Comparison of ENCODE assay signal across 8 cellular contexts in genomic region chr3:58041182-58041825, GRCh38. TPM values are rescaled to one million over a fixed set of nuclear protein-coding genes. Genes with fewer than 3 reads are reported as not detected.
DNase-seq lines count a peak whose midpoint lies in the region; FAIRE-seq and TF ChIP-seq lines count a peak whose summit lies in the region.
"Had no signal": no experiment of that assay in that cellular context is flagged by ENCODE, and none has a peak within 500 bp of the region (broad histone marks: within the 10 kb centered on the region; RNA-seq: fewer than 3 reads in every experiment).

No MANE protein-coding gene starts in this region.

- TF ChIP-seq POLR2A in stomach (IDR thresholded peaks at IDR 0.05), result no peak

- intact Hi-C loops in stomach (cut with DNase I; ENCODE audit: low total_unique reads), result no loop called here
- intact Hi-C loops in CD14-positive monocyte (cut with micrococcal nuclease), result no loop called here

- no peak overlapping the region for H3K9ac ChIP-seq in H9 (ENCODE audit: extremely low read depth, insufficient read length, low read length)

- no peak overlapping the region for H4K8ac ChIP-seq in H9 (replicated peaks; ENCODE audit: insufficient read length, low read depth, low read length)

- peaks cover 71 to 82% of the 10 kb centered on the region in 2 experiments for H3K4me1 Mint-ChIP-seq in H9
- peaks cover 35% of the 10 kb centered on the region for H3K4me1 Mint-ChIP-seq in CD14-positive monocyte

- no CpG with 5 or more reads among the region's 5 CpGs for WGBS in H9 (ENCODE audit: extremely low coverage, insufficient read length, low lambda C conversion rate)
- WGBS in hepatocyte (ENCODE audit: low lambda C conversion rate, missing lambda C conversion rate), result 43% methylated on average over 5 of the region's 5 CpGs
- WGBS in stomach, 5 donors, result 45 to 67% (median 48%) methylated on average over 5 of the region's 5 CpGs

- peak overlapping the region; percentile 17 for H3K14ac ChIP-seq in H9 (ENCODE audit: insufficient read depth, low read length)

- no peaks in the 10 kb centered on the region for H3K79me1 ChIP-seq in H9 (ENCODE audit: insufficient read depth, low read depth, low read length, poor library complexity, severe bottlenecking)

- H2BK20ac ChIP-seq in H9 (ENCODE audit: low read depth, low read length, poor library complexity, severe bottlenecking), result no peak overlapping the region

- H3K4me3 Mint-ChIP-seq in H9 (peak overlapping the region in 1 of 2 experiments; percentile 55; a peak in 2 of 5 replicates), CD14-positive monocyte (no peak overlapping the region)

- DNase-seq in H9, result no peak
- DNase-seq in RCC 7860 (ENCODE audit: low spot score), result peak; percentile 27
- DNase-seq in hepatocyte (ENCODE audit: low spot score), result no peak
- DNase-seq in stomach, result no peak
- no peak for DNase-seq in Ammon's horn (ENCODE audit: low spot score)
- no peak for DNase-seq in CD14-positive monocyte (ENCODE audit: low spot score)
- DNase-seq in cerebellum (ENCODE audit: low spot score), result no peak
- DNase-seq: activated T-cell treated with anti-CD3 and anti-CD28 coated beads for 4 hours had no signal

- H3K27ac Mint-ChIP-seq in H9 (peak overlapping the region; percentile 94 to 98 (median 95)), CD14-positive monocyte (peak overlapping the region in 2 of 7 donors; percentile 46 to 63)

- H2AFZ ChIP-seq in H9 (ENCODE audit: low read length) (no peak overlapping the region), hepatocyte (no peak overlapping the region)

- H3K9me3 ChIP-seq in H9 (ENCODE audit: control insufficient read depth, low read depth, low read length) (no peaks in the 10 kb centered on the region), hepatocyte (ENCODE audit: low read depth) (no peaks in the 10 kb centered on the region), stomach (no peaks in the 10 kb centered on the region)

- H3K4me3 ChIP-seq in hepatocyte, result no peak overlapping the region
- H3K4me3 ChIP-seq in stomach, result no peak overlapping the region

- no peak for TF ChIP-seq EP300 in stomach (IDR thresholded peaks at IDR 0.05)

- no peak overlapping the region for H2BK5ac ChIP-seq in H9 (ENCODE audit: insufficient read length, low read length)

- H3K9me3 Mint-ChIP-seq in H9 (no peaks in the 10 kb centered on the region), CD14-positive monocyte (no peaks in the 10 kb centered on the region)

- H4K5ac ChIP-seq in H9 (ENCODE audit: insufficient read length, low read depth, low read length), result no peak overlapping the region

- no peaks in the 10 kb centered on the region for H3K23me2 ChIP-seq in H9 (ENCODE audit: insufficient read length, low read depth, low read length, poor library complexity, severe bottlenecking)

- peak overlapping the region; percentile 80 for H2BK12ac ChIP-seq in H9 (ENCODE audit: insufficient read length, low read depth, low read length)

- H3K18ac ChIP-seq in H9 (ENCODE audit: insufficient read length, low read depth, low read length), result peak overlapping the region; percentile 62

- no peak overlapping the region for H2BK120ac ChIP-seq in H9 (ENCODE audit: low read depth, low read length, poor library complexity, severe bottlenecking)

- no peaks in the 10 kb centered on the region for H3K9me2 ChIP-seq in hepatocyte (replicated peaks; ENCODE audit: insufficient read depth)

- H3K4ac ChIP-seq in H9 (ENCODE audit: low read depth, low read length), result no peak overlapping the region

- no peak for TF ChIP-seq CTCF in H9 (conservative IDR thresholded peaks at IDR 0.05)
- no peak for TF ChIP-seq CTCF in hepatocyte (IDR thresholded peaks at IDR 0.05; ENCODE audit: poor library complexity)
- TF ChIP-seq CTCF in stomach (IDR thresholded peaks at IDR 0.05), result no peak
- TF ChIP-seq CTCF in CD14-positive monocyte (IDR thresholded peaks at IDR 0.05), result no peak

- H3K36me3 Mint-ChIP-seq in H9 (ENCODE audit: insufficient read depth in 1 of 3, low read depth in 3 of 3) (peaks cover 0 to 5% (median 0%) of the 10 kb centered on the region in 3 experiments; a peak in 3 of 7 replicates), CD14-positive monocyte (peaks cover 0 to 6% of the 10 kb centered on the region in 2 donors)

- H4K20me1 ChIP-seq in H9 (ENCODE audit: control insufficient read depth, insufficient read depth, insufficient read length) (no peaks in the 10 kb centered on the region), hepatocyte (ENCODE audit: insufficient read depth, poor library complexity, severe bottlenecking) (peaks cover 47% of the 10 kb centered on the region)

- H3T11ph ChIP-seq in H9 (ENCODE audit: low read length), result no peak overlapping the region

- H3K56ac ChIP-seq in H9 (ENCODE audit: insufficient read length, low read depth, low read length), result no peak overlapping the region

- H3K27ac ChIP-seq in H9 (ENCODE audit: insufficient read length, low read depth, low read length) (peak overlapping the region; percentile 88), hepatocyte (peak overlapping the region; percentile 65), stomach (peak overlapping the region in 4 of 5 donors; percentile 20 to 83 (median 44))

- H2AK5ac ChIP-seq in H9 (ENCODE audit: insufficient read length, low read length), result peak overlapping the region; percentile 62

- H3K36me3 ChIP-seq in hepatocyte (replicated peaks; ENCODE audit: insufficient read depth, low read depth) (no peaks in the 10 kb centered on the region), stomach (no peaks in the 10 kb centered on the region)

- no peak overlapping the region for H3K4me2 ChIP-seq in H9 (ENCODE audit: insufficient read depth, insufficient read length, low read length)
- peak overlapping the region; percentile 7 for H3K4me2 ChIP-seq in hepatocyte

- H3K4me1 ChIP-seq in H9 (ENCODE audit: insufficient read depth, low read length) (peaks cover 34% of the 10 kb centered on the region), hepatocyte (ENCODE audit: insufficient read depth) (peaks cover 70% of the 10 kb centered on the region), stomach (peaks cover 42 to 89% (median 66%) of the 10 kb centered on the region in 4 donors)

- H3K27me3 ChIP-seq in H9 (ENCODE audit: insufficient read depth, low read length), result no peaks in the 10 kb centered on the region
- no peaks in the 10 kb centered on the region for H3K27me3 ChIP-seq in hepatocyte
- no peaks in the 10 kb centered on the region for H3K27me3 ChIP-seq in stomach

- FAIRE-seq in RCC 7860 (lab: Jason Lieb, UNC), result no peak

- no peak overlapping the region for H2BK15ac ChIP-seq in H9 (ENCODE audit: low read depth, low read length)

- H3K27me3 Mint-ChIP-seq in H9 (ENCODE audit: low read depth), result no peaks in the 10 kb centered on the region
- peaks cover 0 to 1% (median under 1%) of the 10 kb centered on the region in 3 donors for H3K27me3 Mint-ChIP-seq in CD14-positive monocyte (ENCODE audit: low read depth in 3 of 3)

- H4K91ac ChIP-seq in H9 (ENCODE audit: insufficient read length, low read depth, low read length), result no peak overlapping the region

- H3K79me2 ChIP-seq in H9 (ENCODE audit: insufficient read depth, low read length) (peaks cover 18% of the 10 kb centered on the region), hepatocyte (peaks cover 99% of the 10 kb centered on the region)

- H3K23ac ChIP-seq in H9 (ENCODE audit: insufficient read length, low read depth, low read length), result no peak overlapping the region

RNA-seq across cellular contexts. Expression of gene FLNB, which starts 33.1 kb away (rescaled TPM):
- total RNA-seq in H9 (2021) (75.8 and 83.4 TPM in 2 replicates), hepatocyte (136 and 172 TPM in 2 replicates), stomach (100 to 1,000 TPM in 3 of 5 donors, 10 to 100 TPM in 2; 51.3 to 204 (median 112) TPM), cerebellum (57.6 TPM)
- polyA plus RNA-seq in hepatocyte (69.4 and 74.2 TPM in 2 replicates), stomach (10 to 100 TPM; 38.2 to 76.2 (median 45.1) TPM), CD14-positive monocyte (1 to 10 TPM in 1 of 2 donors, under 1 TPM in 1; 0.47 to 2.1 TPM)
